Comparison of ENCODE assay signal across 8 cellular contexts in genomic region chr3:49469876-49470713, GRCh38. TPM values are rescaled to one million over a fixed set of nuclear protein-coding genes. Genes with fewer than 3 reads are reported as not detected.
A peak's percentile ranks its signal among the peaks of the same experiment; 100 is the strongest.
DNase-seq lines count a peak whose midpoint lies in the region; ATAC-seq, FAIRE-seq and TF ChIP-seq lines count a peak whose summit lies in the region.

Gene DAG1, plus strand, starts transcription at chr3:49470267. Its CDS starts 40,268 bp downstream, at chr3:49510535.

- H3K27ac ChIP-seq in IMR-90 (ENCODE audit: insufficient read depth, low read length) (peak within 1 kb of the TSS; percentile 85), OCI-LY7 (ENCODE audit: low read depth, low read length, poor library complexity, severe bottlenecking) (peak within 1 kb of the TSS; percentile 80), endothelial cell of umbilical vein (ENCODE audit: insufficient read depth, low read depth, low read length) (peak within 1 kb of the TSS; percentile 61)

- H3K9me3 ChIP-seq in IMR-90 (ENCODE audit: control insufficient read depth, insufficient read depth, low read length) (no peaks in the 10 kb centered on the region), OCI-LY7 (ENCODE audit: low read length) (no peaks in the 10 kb centered on the region), endothelial cell of umbilical vein (replicated peaks; ENCODE audit: control insufficient read depth, insufficient read depth, low read length) (no peaks in the 10 kb centered on the region)

- no peak for TF ChIP-seq CTCF in IMR-90 (conservative IDR thresholded peaks at IDR 0.05; ENCODE audit: low read depth, low read length)
- TF ChIP-seq CTCF in OCI-LY7 (conservative IDR thresholded peaks at IDR 0.05; ENCODE audit: low read length) = no peak
- TF ChIP-seq CTCF in endothelial cell of umbilical vein (IDR thresholded peaks at IDR 0.05; ENCODE audit: extremely low read depth in 1 of 2, insufficient read depth in 1 of 2, low read depth in 1 of 2, low read length in 2 of 2) = no peak

- H3K9me1 ChIP-seq in IMR-90 (ENCODE audit: insufficient read depth, low read length) (peaks cover 7% of the 10 kb centered on the region), endothelial cell of umbilical vein (replicated peaks; ENCODE audit: control insufficient read depth, extremely low read depth, insufficient read depth, low read length) (no peaks in the 10 kb centered on the region)

- FAIRE-seq in endothelial cell of umbilical vein (lab: Jason Lieb, UNC) = peak; percentile 97

- peak within 1 kb of the TSS; percentile 97 for H3K14ac ChIP-seq in IMR-90 (replicated peaks; ENCODE audit: low read depth, low read length)

- intact Hi-C loops in IMR-90 (cut with micrococcal nuclease) = loop anchor here (2.0 kb wide), 1 partner anchor 31 kb away; no protein-coding TSS in a partner anchor
- intact Hi-C loops in OCI-LY7 (cut with micrococcal nuclease; ENCODE audit: unreplicated experiment) = loop anchor here (1.0 to 2.0 kb wide), 3 partner anchors 41 to 205 kb away; partner anchors contain the start of genes APEH, NICN1 and USP4
- intact Hi-C loops in endothelial cell of umbilical vein (cut with micrococcal nuclease) = loop anchor here (1.0 kb wide), 1 partner anchor 41 kb away; the partner anchor contains the start of gene NICN1

- peak within 1 kb of the TSS; percentile 92 to 99 for H4K8ac ChIP-seq in IMR-90 (ENCODE audit: low read depth in 2 of 2, low read length in 2 of 2)

- peak; percentile 97 for DNase-seq in DMS 273 (lab: John Stamatoyannopoulos, UW; ENCODE audit: unreplicated experiment)
- DNase-seq in IMR-90 = peak; percentile 95
- DNase-seq in OCI-LY7 (ENCODE audit: low spot score) = peak; percentile 97
- peak; percentile 94 for DNase-seq in activated T-cell treated with anti-CD3 and anti-CD28 coated beads for 1 hour (ENCODE audit: low read depth)
- peak; percentile 97 for DNase-seq in endothelial cell of umbilical vein (ENCODE audit: low read depth, low spot score)
- peak; percentile 94 for DNase-seq in middle frontal gyrus (ENCODE audit: extremely low spot score, low spot score)
- peak; percentile 90 to 91 for DNase-seq in stimulated activated CD8-positive, alpha-beta memory T cell treated with anti-CD3 and anti-CD28 coated beads, Interleukin-2, amount 100 ng/mL, for 1 hour (ENCODE audit: low read depth in 2 of 2)

- H2BK15ac ChIP-seq in IMR-90 (ENCODE audit: low read depth, low read length) = peak within 1 kb of the TSS; percentile 86; the same call in 1 of the 3 replicates

- peak within 1 kb of the TSS; percentile 81 for H3K18ac ChIP-seq in IMR-90 (ENCODE audit: low read depth, low read length)

- BruUV-seq in IMR-90 (replicated peaks; lab: Mats Ljungman, UMichigan) (no TSS peak), OCI-LY7 (replicated peaks; lab: Mats Ljungman, UMichigan) (no TSS peak), endothelial cell of umbilical vein (replicated peaks; lab: Mats Ljungman, UMichigan) (no TSS peak)

- H2AK9ac ChIP-seq in IMR-90 (replicated peaks; ENCODE audit: low read depth, low read length, poor library complexity) = peak within 1 kb of the TSS; percentile 99

- in situ Hi-C loops in IMR-90 (cut with MboI; ENCODE audit: low sequenced_read_pairs) = no loop called here

- no peaks in the 10 kb centered on the region for H3K9me2 ChIP-seq in OCI-LY7 (ENCODE audit: insufficient read depth, low read length)

- H3K4ac ChIP-seq in IMR-90 (ENCODE audit: low read depth, low read length) = peak within 1 kb of the TSS; percentile 98

- CTCF ChIA-PET in IMR-90 (lab: Yijun Ruan, JAX) = no interaction called here
- CTCF ChIA-PET in OCI-LY7 (lab: Charles Lee; ENCODE audit: unreplicated experiment) = interaction anchor here (0.6 to 1.0 kb wide), 4 partner anchors 46 to 376 kb away, joined by 4 to 13 read pairs (median 6); partner anchors contain the start of gene QRICH1
- CTCF ChIA-PET in endothelial cell of umbilical vein (lab: Charles Lee) = interaction anchor here (0.8 to 4.3 kb wide), 10 partner anchors 13 to 482 kb away, joined by 3 to 28 read pairs (median 3); partner anchors contain the start of genes KLHDC8B, LAMB2 and USP4

- H3K79me2 ChIP-seq in OCI-LY7 (ENCODE audit: insufficient read depth, low read depth, low read length) (peaks cover 17% of the 10 kb centered on the region), endothelial cell of umbilical vein (ENCODE audit: control insufficient read depth, insufficient read depth, low read length) (peaks cover 19% of the 10 kb centered on the region)

- no peaks in the 10 kb centered on the region for H3K27me3 ChIP-seq in IMR-90 (ENCODE audit: control insufficient read depth, insufficient read depth, low read length)
- no peaks in the 10 kb centered on the region for H3K27me3 ChIP-seq in endothelial cell of umbilical vein (ENCODE audit: control insufficient read depth in 2 of 2, insufficient read depth in 2 of 2, low read length in 2 of 2)

- H4K91ac ChIP-seq in IMR-90 (ENCODE audit: insufficient read depth, low read depth, low read length) = peak within 1 kb of the TSS; percentile 90

- H2BK20ac ChIP-seq in IMR-90 (ENCODE audit: low read depth, low read length) = peak within 1 kb of the TSS; percentile 73

- peaks cover 11 to 25% of the 10 kb centered on the region in 2 experiments; a peak in 3 of 4 replicates for H3K79me1 ChIP-seq in IMR-90 (ENCODE audit: low read depth in 1 of 2, low read length in 2 of 2)

- no peak for TF ChIP-seq RAD21 in IMR-90 (IDR thresholded peaks at IDR 0.05; ENCODE audit: low read length)

- H3K4me3 ChIP-seq in IMR-90 (ENCODE audit: insufficient read depth, low read depth, low read length) = peak within 1 kb of the TSS; percentile 91
- H3K4me3 ChIP-seq in OCI-LY7 (ENCODE audit: low read depth, low read length, poor library complexity, severe bottlenecking) = peak within 1 kb of the TSS; percentile 90
- peak within 1 kb of the TSS; percentile 52 to 92 (median 81) for H3K4me3 ChIP-seq in endothelial cell of umbilical vein (replicated peaks in 1 of 3; ENCODE audit: insufficient read depth in 1 of 3, low read depth in 1 of 3, low read length in 3 of 3)

- H3K36me3 ChIP-seq in IMR-90 (ENCODE audit: control insufficient read depth, insufficient read depth, low read length) (no peaks in the 10 kb centered on the region), OCI-LY7 (ENCODE audit: insufficient read depth, low read length) (peaks cover 8% of the 10 kb centered on the region; the same call in 1 of the 2 replicates), endothelial cell of umbilical vein (ENCODE audit: control insufficient read depth in 2 of 2, extremely low read depth in 1 of 2, insufficient read depth in 2 of 2, low read length in 2 of 2) (no peaks in the 10 kb centered on the region)

- H2AFZ ChIP-seq in IMR-90 (replicated peaks; ENCODE audit: low read length, poor library complexity) (peak within 1 kb of the TSS; percentile 99), OCI-LY7 (ENCODE audit: low read length) (peak within 1 kb of the TSS; percentile 80), endothelial cell of umbilical vein (ENCODE audit: low read depth, low read length) (peak within 1 kb of the TSS; percentile 68)

- 1% methylated on average over 29 of the region's 109 CpGs; no CpG with 5 or more reads in 1 of the 2 experiments for whole genome bisulfite sequencing in IMR-90 (ENCODE audit: extremely low coverage in 2 of 2, insufficient read length in 1 of 2), 2 experiments

- H3K4me2 ChIP-seq in IMR-90 (ENCODE audit: low read depth, low read length) (peak within 1 kb of the TSS; percentile 90), OCI-LY7 (ENCODE audit: low read length) (peak within 1 kb of the TSS; percentile 93), endothelial cell of umbilical vein (ENCODE audit: insufficient read depth, low read length) (peak within 1 kb of the TSS; percentile 92)

- dilution Hi-C loops in IMR-90 (cut with HindIII; ENCODE audit: low sequenced_read_pairs, unreplicated experiment) = no loop called here
- dilution Hi-C loops in endothelial cell of umbilical vein (cut with MboI; ENCODE audit: extremely low pct_ligation_motif_present, low sequenced_read_pairs) = no loop called here

- peak; percentile 36 for TF ChIP-seq POLR2A in IMR-90 (IDR thresholded peaks at IDR 0.05; ENCODE audit: low read depth, low read length)
- peak; percentile 81 for TF ChIP-seq POLR2A in endothelial cell of umbilical vein (IDR thresholded peaks at IDR 0.05; ENCODE audit: low read depth, low read length)

- peak within 1 kb of the TSS; percentile 97 for H3K23ac ChIP-seq in IMR-90 (ENCODE audit: low read depth, low read length)

- peak within 1 kb of the TSS; percentile 94 for H2BK5ac ChIP-seq in IMR-90 (ENCODE audit: low read depth, low read length, poor library complexity, severe bottlenecking)

- H2AK5ac ChIP-seq in IMR-90 (ENCODE audit: low read depth, low read length) = peak within 1 kb of the TSS; percentile 96

- POLR2A ChIA-PET in IMR-90 (lab: Charles Lee; ENCODE audit: unreplicated experiment) = interaction anchor here (0.6 kb wide), 1 partner anchor 466 kb away, joined by 4 read pairs; no protein-coding TSS in a partner anchor
- POLR2A ChIA-PET in OCI-LY7 (lab: Charles Lee) = interaction anchor here (0.6 to 1.6 kb wide), 7 partner anchors 8 to 994 kb away, joined by 3 to 13 read pairs (median 4); no protein-coding TSS in a partner anchor
- POLR2A ChIA-PET in endothelial cell of umbilical vein (lab: Charles Lee) = no interaction called here

- H3K56ac ChIP-seq in IMR-90 (ENCODE audit: extremely low read depth, insufficient read depth, low read length) = peak within 1 kb of the TSS; percentile 93

- H2BK120ac ChIP-seq in IMR-90 (ENCODE audit: low read depth, low read length) = peak within 1 kb of the TSS; percentile 94

- H3K4me1 ChIP-seq in IMR-90 (ENCODE audit: control insufficient read depth, insufficient read depth, low read length) (peaks cover 13% of the 10 kb centered on the region), OCI-LY7 (ENCODE audit: insufficient read depth, low read length, poor library complexity, severe bottlenecking) (peaks cover 22% of the 10 kb centered on the region), endothelial cell of umbilical vein (ENCODE audit: control insufficient read depth, extremely low read depth, insufficient read depth, low read length) (peaks cover 17% of the 10 kb centered on the region)

- peak within 1 kb of the TSS; percentile 96 for H3K9ac ChIP-seq in IMR-90 (ENCODE audit: low read depth, low read length)
- peak within 1 kb of the TSS; percentile 79 for H3K9ac ChIP-seq in endothelial cell of umbilical vein (replicated peaks; ENCODE audit: extremely low read depth, insufficient read depth, low read length)

- H4K20me1 ChIP-seq in IMR-90 (ENCODE audit: insufficient read depth, low read length) (peaks cover 3% of the 10 kb centered on the region), OCI-LY7 (ENCODE audit: insufficient read depth, low read length) (peaks cover 12% of the 10 kb centered on the region; the same call in 1 of the 2 replicates), endothelial cell of umbilical vein (replicated peaks; ENCODE audit: control insufficient read depth, extremely low read depth, insufficient read depth, low read length) (no peaks in the 10 kb centered on the region)

- peak within 1 kb of the TSS; percentile 89 for H4K5ac ChIP-seq in IMR-90 (ENCODE audit: low read depth, low read length)

- ATAC-seq in GM21528 (IDR thresholded peaks at IDR 0.05; ENCODE audit: low FRiP score, unreplicated experiment) = peak; percentile 77
- ATAC-seq in IMR-90 (ENCODE audit: low read depth) = peak; percentile 91

RNA-seq across cellular contexts. Expression of gene DAG1, which starts in this region (rescaled TPM):
- total RNA-seq in IMR-90 (2012; rRNA removed) (30.8 and 31.0 TPM in 2 replicates), OCI-LY7 (2022) (14.9 and 15.6 TPM in 2 replicates), endothelial cell of umbilical vein (88.0 and 97.5 TPM in 2 replicates)
- polyA plus RNA-seq in IMR-90 (2012; rRNA removed) (40.2 and 41.0 TPM in 2 replicates), endothelial cell of umbilical vein (59.6 and 63.7 TPM in 2 replicates)
- 18.8 and 41.4 TPM in 2 replicates for polyA plus RNA-seq in IMR-90 (2012; cell fraction: cytosol; rRNA removed)
- 19.0 and 23.3 TPM in 2 replicates for polyA plus RNA-seq in IMR-90 (2012; cell fraction: nucleus; rRNA removed; ENCODE audit: low replicate concordance)
- 10.6 and 10.9 TPM in 2 replicates for total RNA-seq in OCI-LY7 (2014; rRNA removed; shearing (Covaris generic))
- polyA plus RNA-seq in endothelial cell of umbilical vein (2011; cell fraction: cytosol; rRNA removed) = 43.1 and 44.5 TPM in 2 replicates
- 31.6 and 33.9 TPM in 2 replicates for polyA plus RNA-seq in endothelial cell of umbilical vein (2011; cell fraction: nucleus; rRNA removed)
- 31.6 and 41.4 TPM in 2 replicates for polyA plus RNA-seq in endothelial cell of umbilical vein (2012)
- 145 and 195 TPM in 2 replicates for polyA minus RNA-seq in endothelial cell of umbilical vein
- 50.1 TPM for polyA minus RNA-seq in endothelial cell of umbilical vein (2011; cell fraction: cytosol; rRNA and poly(A)+ RNA removed)
- polyA minus RNA-seq in endothelial cell of umbilical vein (2011; cell fraction: nucleus; rRNA and poly(A)+ RNA removed) = 19.5 and 28.5 TPM in 2 replicates

Comparison
In these comparisons a context has a peak if more than half of its experiments do, and no peak if none do; other contexts are left out.
1. Peak in every context shown above with its lines: DNase-seq, ATAC-seq, H3K4me3 ChIP-seq and H3K27ac ChIP-seq.